In genomic region chr3:124741027-124741426, GRCh38 we compare ENCODE assay signal across 20 cellular contexts. TPM values are rescaled to one million over a fixed set of nuclear protein-coding genes. Genes with fewer than 3 reads are reported as not detected.
A peak's percentile ranks its signal among the peaks of the same experiment; 100 is the strongest.
DNase-seq lines count a peak whose midpoint lies in the region; ATAC-seq and TF ChIP-seq lines count a peak whose summit lies in the region.
"Had no signal": no experiment of that assay in that cellular context is flagged by ENCODE, and none has a peak within 500 bp of the region (broad histone marks: within the 10 kb centered on the region; RNA-seq: fewer than 3 reads in every experiment).

No MANE protein-coding gene starts in this region.

- WGBS in adrenal gland, 4 donors: 79 to 81% (median 81%) methylated on average over 6 of the region's 6 CpGs

- no peaks in the 10 kb centered on the region for H3K9me3 ChIP-seq in adrenal gland (replicated peaks in 1 of 3)
- H3K9me3 ChIP-seq: testis had no signal

- H3K4me3 ChIP-seq in adrenal gland: no peak overlapping the region
- H3K4me3 ChIP-seq: testis had no signal

- peaks cover 13% of the 10 kb centered on the region for H3K4me1 Mint-ChIP-seq in stimulated activated naive CD8-positive, alpha-beta T cell treated with anti-CD3 and anti-CD28 coated beads, Interleukin-15, amount 100 ng/mL, for 72 hours

- TF ChIP-seq CTCF in adrenal gland (IDR thresholded peaks at IDR 0.05): no peak

- TF ChIP-seq POLR2A in adrenal gland (IDR thresholded peaks at IDR 0.05): no peak

- no peaks in the 10 kb centered on the region for H3K4me1 ChIP-seq in adrenal gland (replicated peaks in 1 of 2)

- H3K27ac Mint-ChIP-seq in stimulated activated naive CD8-positive, alpha-beta T cell treated with anti-CD3 and anti-CD28 coated beads, Interleukin-15, amount 100 ng/mL, for 72 hours: peak overlapping the region; percentile 23 to 49
- H3K27ac Mint-ChIP-seq: mesothelial cell of epicardium; natural killer cell; T-helper 2 cell treated with Interferon-gamma antibody and Interleukin-4, amounts not matched to agents 5 μg/mL and 100 μg/mL, for 36 hours had no signal

- intact Hi-C loops in adrenal gland (cut with DNase I): no loop called here

- no peak for ATAC-seq in stimulated activated naive CD8-positive, alpha-beta T cell treated with anti-CD3 and anti-CD28 coated beads, Interleukin-15, amount 100 ng/mL, for 72 hours
- ATAC-seq: natural killer cell, SK-N-SH treated with all-trans-retinoic acid at 6 μM for 48 hours had no signal

- no peaks in the 10 kb centered on the region for H3K27me3 ChIP-seq in adrenal gland
- H3K27me3 ChIP-seq: testis had no signal

- H3K36me3 ChIP-seq in adrenal gland (replicated peaks in 1 of 2): peaks cover 0 to 77% of the 10 kb centered on the region in 2 donors

- DNase-seq in HCEC 1CT (peak; percentile 11), adrenal gland (peak in 5 of 7 donors; percentile 40 to 60 (median 51)), fibroblast of peridontal ligament (ENCODE audit: extremely low read depth) (peak; percentile 64), kidney glomerular epithelial cell (lab: John Stamatoyannopoulos, UW) (no peak), T1000 (lab: John Stamatoyannopoulos, UW) (no peak)
- no peak for DNase-seq in stimulated activated naive CD8-positive, alpha-beta T cell treated with anti-CD3 and anti-CD28 coated beads, Interleukin-15, amount 100 ng/mL, for 72 hours
- no peak for DNase-seq in central memory CD4-positive, alpha-beta T cell
- DNase-seq: activated CD4-positive, alpha-beta T cell treated with anti-CD3 and anti-CD28 coated beads, Interleukin-2, amount 50 U/mL, for 4 hours; activated effector memory CD4-positive, alpha-beta T cell treated with Interleukin-2 at 50 U/mL for 16 hours; COR-L47; DND-41; natural killer cell; NCI-H1092 treated with DMSO at 0.1 percent for 48 hours; NCI-H1930; NCI-H69; posterior cingulate gyrus; testis had no signal

- no peaks in the 10 kb centered on the region for H3K9me3 Mint-ChIP-seq in stimulated activated naive CD8-positive, alpha-beta T cell treated with anti-CD3 and anti-CD28 coated beads, Interleukin-15, amount 100 ng/mL, for 72 hours
- H3K9me3 Mint-ChIP-seq: mesothelial cell of epicardium; natural killer cell; T-helper 2 cell treated with Interferon-gamma antibody and Interleukin-4, amounts not matched to agents 5 μg/mL and 100 μg/mL, for 36 hours had no signal

- H3K4me3 Mint-ChIP-seq in stimulated activated naive CD8-positive, alpha-beta T cell treated with anti-CD3 and anti-CD28 coated beads, Interleukin-15, amount 100 ng/mL, for 72 hours: no peak overlapping the region
- H3K4me3 Mint-ChIP-seq: mesothelial cell of epicardium; natural killer cell; T-helper 2 cell treated with Interferon-gamma antibody and Interleukin-4, amounts not matched to agents 5 μg/mL and 100 μg/mL, for 36 hours had no signal

- peak overlapping the region in 1 of 5 donors; percentile 27 for H3K27ac ChIP-seq in adrenal gland
- H3K27ac ChIP-seq: testis had no signal

- H3K27me3 Mint-ChIP-seq in stimulated activated naive CD8-positive, alpha-beta T cell treated with anti-CD3 and anti-CD28 coated beads, Interleukin-15, amount 100 ng/mL, for 72 hours: no peaks in the 10 kb centered on the region

RNA-seq across cellular contexts. Expression of gene UMPS, which starts 10.8 kb away (rescaled TPM):
- total RNA-seq in adrenal gland: 10 to 100 TPM; 15.1 to 42.2 (median 26.8) TPM
- 10 to 100 TPM in 2 of 3 donors, 1 to 10 TPM in 1; 8.8 to 45.9 (median 17.7) TPM for polyA plus RNA-seq in adrenal gland

Comparison
In these comparisons a context has a peak if more than half of its experiments do, and no peak if none do; other contexts are left out.
1. DNase-seq: peak in HCEC 1CT (single experiment), adrenal gland (5 of 7) and fibroblast of peridontal ligament (single experiment); none in stimulated activated naive CD8-positive, alpha-beta T cell treated with anti-CD3 and anti-CD28 coated beads, Interleukin-15, amount 100 ng/mL, for 72 hours (0 of 2), kidney glomerular epithelial cell (single experiment), central memory CD4-positive, alpha-beta T cell (single experiment) and T1000 (single experiment).